ENCODE assay signal across 16 cellular contexts in the genomic region with DNA sequence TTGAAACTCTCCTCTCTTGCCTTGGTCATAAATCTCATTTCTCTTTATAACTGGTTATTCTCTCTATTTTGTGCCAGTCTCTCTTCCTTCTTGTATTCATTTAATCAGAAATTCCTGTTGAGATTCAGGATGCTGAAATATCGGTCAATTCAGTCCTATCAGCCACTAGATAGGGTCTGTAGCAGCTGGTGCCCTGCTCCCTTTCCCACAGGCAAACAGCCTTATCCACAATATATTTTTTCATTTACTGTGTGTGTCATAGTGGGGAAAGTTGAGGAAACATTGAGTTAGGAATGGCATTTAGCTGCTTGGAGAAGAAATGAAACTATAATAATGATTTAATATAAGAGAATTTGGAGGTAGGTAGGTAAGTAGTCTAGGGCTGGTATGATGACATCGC.
DNase-seq lines count a peak whose midpoint lies in the region; ATAC-seq and TF ChIP-seq lines count a peak whose summit lies in the region.
"Had no signal": no experiment of that assay in that cellular context is flagged by ENCODE, and none has a peak within 500 bp of the region (broad histone marks: within the 10 kb centered on the region; RNA-seq: fewer than 3 reads in every experiment).

No MANE protein-coding gene starts in this region.

- no peaks in the 10 kb centered on the region for H3K27me3 Mint-ChIP-seq in CD4-positive, alpha-beta T cell
- no peaks in the 10 kb centered on the region for H3K27me3 Mint-ChIP-seq in CD4-positive, alpha-beta memory T cell
- no peaks in the 10 kb centered on the region for H3K27me3 Mint-ChIP-seq in activated naive CD8-positive, alpha-beta T cell
- H3K27me3 Mint-ChIP-seq in naive thymus-derived CD8-positive, alpha-beta T cell = no peaks in the 10 kb centered on the region

- POLR2A ChIA-PET in CD4-positive, alpha-beta T cell (lab: Charles Lee) = interaction anchor here (0.6 to 1.0 kb wide), 2 partner anchors 93 to 1188 kb away, joined by 3 read pairs; no protein-coding TSS in a partner anchor
- POLR2A ChIA-PET in CD4-positive, alpha-beta memory T cell (lab: Charles Lee; ENCODE audit: partially characterized antibody) = interaction anchor here (1.9 kb wide), 1 partner anchor 199 kb away, joined by 8 read pairs; no protein-coding TSS in a partner anchor
- POLR2A ChIA-PET in naive thymus-derived CD8-positive, alpha-beta T cell (lab: Charles Lee) = interaction anchor here (0.7 to 1.8 kb wide), 4 partner anchors 9 to 39 kb away, joined by 3 to 5 read pairs (median 4); no protein-coding TSS in a partner anchor

- peak overlapping the region; percentile 17 for H3K4me3 Mint-ChIP-seq in CD4-positive, alpha-beta T cell
- H3K4me3 Mint-ChIP-seq in CD4-positive, alpha-beta memory T cell = peak overlapping the region in 1 of 8 donors; percentile 0
- peak overlapping the region; percentile 25 for H3K4me3 Mint-ChIP-seq in activated naive CD8-positive, alpha-beta T cell
- H3K4me3 Mint-ChIP-seq in naive thymus-derived CD8-positive, alpha-beta T cell = peak overlapping the region in 7 of 10 donors; percentile 0 to 71 (median 33)

- CTCF ChIA-PET in CD4-positive, alpha-beta T cell (lab: Charles Lee) = interaction anchor here (1.4 to 2.3 kb wide), 2 partner anchors 10 kb away, joined by 3 to 6 read pairs; no protein-coding TSS in a partner anchor
- CTCF ChIA-PET in CD4-positive, alpha-beta memory T cell (lab: Charles Lee; ENCODE audit: partially characterized antibody) = interaction anchor here (0.6 to 1.1 kb wide), 3 partner anchors 12 to 24 kb away, joined by 3 read pairs; no protein-coding TSS in a partner anchor

- no peak for DNase-seq in CD4-positive, alpha-beta T cell
- DNase-seq in CD4-positive, alpha-beta memory T cell = no peak
- no peak for DNase-seq in naive thymus-derived CD8-positive, alpha-beta T cell
- DNase-seq in coronary artery (ENCODE audit: low spot score) = no peak
- no peak for DNase-seq in NCI-H2107 (lab: John Stamatoyannopoulos, UW)
- DNase-seq in H7 = no peak
- DNase-seq: BE2C, DMS53, KG1, NCI-H1092, NCI-H1694 treated with DMSO at 0.1 percent for 48 hours, NCI-H446, NCI-H82 had no signal

- no peak for ATAC-seq in CD4-positive, alpha-beta T cell (ENCODE audit: poor library complexity)
- ATAC-seq in naive thymus-derived CD8-positive, alpha-beta T cell = no peak

- H3K36me3 ChIP-seq in CD4-positive, alpha-beta memory T cell (ENCODE audit: insufficient read depth, low read length) = no peaks in the 10 kb centered on the region
- no peaks in the 10 kb centered on the region for H3K36me3 ChIP-seq in H7 (replicated peaks; ENCODE audit: control insufficient read depth, insufficient read depth, low read length)

- intact Hi-C loops in CD4-positive, alpha-beta T cell (cut with DNase I, micrococcal nuclease) = loop anchor here in 1 of 2 experiments (10.0 kb wide), 1 partner anchor 194 kb away; no protein-coding TSS in a partner anchor
- intact Hi-C loops in CD4-positive, alpha-beta memory T cell (cut with micrococcal nuclease) = no loop called here

- H3K4me1 ChIP-seq in CD4-positive, alpha-beta memory T cell (ENCODE audit: insufficient read depth, low read length) = peaks cover 74% of the 10 kb centered on the region

- H3K27me3 ChIP-seq in CD4-positive, alpha-beta T cell (ENCODE audit: control insufficient read depth, insufficient read depth, low read length) = no peaks in the 10 kb centered on the region
- no peaks in the 10 kb centered on the region for H3K27me3 ChIP-seq in CD4-positive, alpha-beta memory T cell (ENCODE audit: insufficient read depth, low read length)
- no peaks in the 10 kb centered on the region for H3K27me3 ChIP-seq in H7 (ENCODE audit: control insufficient read depth, insufficient read depth, low read length)
- H3K27me3 ChIP-seq: BE2C had no signal

- H3K4me1 Mint-ChIP-seq in CD4-positive, alpha-beta T cell (ENCODE audit: low read depth) = peaks cover 72% of the 10 kb centered on the region
- H3K4me1 Mint-ChIP-seq in CD4-positive, alpha-beta memory T cell = peaks cover 31 to 68% (median 50%) of the 10 kb centered on the region in 4 donors
- H3K4me1 Mint-ChIP-seq in activated naive CD8-positive, alpha-beta T cell (ENCODE audit: low read depth) = peaks cover 74% of the 10 kb centered on the region
- H3K4me1 Mint-ChIP-seq in naive thymus-derived CD8-positive, alpha-beta T cell = peaks cover 21 to 82% (median 76%) of the 10 kb centered on the region in 4 donors

- peak overlapping the region; percentile 77 for H3K27ac Mint-ChIP-seq in CD4-positive, alpha-beta T cell
- H3K27ac Mint-ChIP-seq in CD4-positive, alpha-beta memory T cell = peak overlapping the region; percentile 20 to 81 (median 70)
- peak overlapping the region; percentile 83 for H3K27ac Mint-ChIP-seq in activated naive CD8-positive, alpha-beta T cell
- peak overlapping the region; percentile 41 to 94 (median 85) for H3K27ac Mint-ChIP-seq in naive thymus-derived CD8-positive, alpha-beta T cell

- TF ChIP-seq CTCF in CD4-positive, alpha-beta T cell (IDR thresholded peaks at IDR 0.05) = no peak
- no peak for TF ChIP-seq CTCF in coronary artery (IDR thresholded peaks at IDR 0.05)

- H3K4me3 ChIP-seq in CD4-positive, alpha-beta memory T cell (ENCODE audit: low read length in 2 of 2) = no peak overlapping the region
- H3K4me3 ChIP-seq in coronary artery = no peak overlapping the region
- H3K4me3 ChIP-seq in H7 (ENCODE audit: insufficient read depth, low read depth, low read length) = no peak overlapping the region
- H3K4me3 ChIP-seq: SK-N-MC had no signal

- no peaks in the 10 kb centered on the region for H3K9me3 Mint-ChIP-seq in CD4-positive, alpha-beta T cell
- no peaks in the 10 kb centered on the region for H3K9me3 Mint-ChIP-seq in CD4-positive, alpha-beta memory T cell
- H3K9me3 Mint-ChIP-seq in activated naive CD8-positive, alpha-beta T cell (ENCODE audit: low read depth) = no peaks in the 10 kb centered on the region
- H3K9me3 Mint-ChIP-seq in naive thymus-derived CD8-positive, alpha-beta T cell = no peaks in the 10 kb centered on the region

- H3K9me3 ChIP-seq in CD4-positive, alpha-beta T cell (ENCODE audit: control insufficient read depth, low read length) = no peaks in the 10 kb centered on the region
- no peaks in the 10 kb centered on the region for H3K9me3 ChIP-seq in CD4-positive, alpha-beta memory T cell (ENCODE audit: control insufficient read depth in 1 of 2, low read length in 2 of 2)
- H3K9me3 ChIP-seq: BE2C had no signal

- H3K36me3 Mint-ChIP-seq in CD4-positive, alpha-beta T cell (ENCODE audit: low read depth) = peaks cover 36% of the 10 kb centered on the region
- H3K36me3 Mint-ChIP-seq in CD4-positive, alpha-beta memory T cell = peaks cover 3 to 5% of the 10 kb centered on the region in 2 donors
- H3K36me3 Mint-ChIP-seq in activated naive CD8-positive, alpha-beta T cell = peaks cover 10% of the 10 kb centered on the region
- peaks cover 0 to 20% (median 13%) of the 10 kb centered on the region in 3 donors for H3K36me3 Mint-ChIP-seq in naive thymus-derived CD8-positive, alpha-beta T cell

- no peak overlapping the region for H3K27ac ChIP-seq in CD4-positive, alpha-beta T cell (ENCODE audit: low read depth, low read length)
- no peak overlapping the region for H3K27ac ChIP-seq in CD4-positive, alpha-beta memory T cell (ENCODE audit: low read depth, low read length)
- H3K27ac ChIP-seq in coronary artery = no peak overlapping the region
- H3K27ac ChIP-seq: HL-60, SK-N-MC had no signal
